8 cellular contexts compared by ENCODE assay signal in genomic region chr11:125886997-125887372, GRCh38. TPM values are rescaled to one million over a fixed set of nuclear protein-coding genes. Genes with fewer than 3 reads are reported as not detected.
DNase-seq lines count a peak whose midpoint lies in the region; ATAC-seq and TF ChIP-seq lines count a peak whose summit lies in the region.

No MANE protein-coding gene starts in this region.

- peak; percentile 31 to 80 for DNase-seq in SW 1271 (lab: John Stamatoyannopoulos, UW)
- no peak for DNase-seq in coronary artery (ENCODE audit: low spot score)
- DNase-seq in lung microvascular endothelial cell (ENCODE audit: low read depth in 2 of 2): peak; percentile 10 to 45
- peak; percentile 74 to 81 for DNase-seq in suprapubic skin (ENCODE audit: low spot score in 2 of 2)
- DNase-seq in amniotic stem cell (lab: John Stamatoyannopoulos, UW): no peak

- TF ChIP-seq POLR2A in GM19193 (IDR thresholded peaks at IDR 0.05; ENCODE audit: extremely low read depth, insufficient read depth, insufficient read length): peak; percentile 22
- TF ChIP-seq POLR2A in suprapubic skin (IDR thresholded peaks at IDR 0.05): no peak

- no peaks in the 10 kb centered on the region for H3K9me3 ChIP-seq in suprapubic skin

- H3K27me3 ChIP-seq in suprapubic skin: no peaks in the 10 kb centered on the region

- TF ChIP-seq EP300 in suprapubic skin (IDR thresholded peaks at IDR 0.05): no peak

- peaks cover 17% of the 10 kb centered on the region for H3K4me1 ChIP-seq in suprapubic skin

- 6% methylated on average over 15 of the region's 24 CpGs for WGBS in suprapubic skin

- H3K4me3 ChIP-seq in coronary artery: peak overlapping the region; percentile 78
- peak overlapping the region; percentile 97 for H3K4me3 ChIP-seq in suprapubic skin

- H3K27ac ChIP-seq in C4-2B (peak overlapping the region; percentile 88), coronary artery (peak overlapping the region; percentile 46 to 90), suprapubic skin (peak overlapping the region; percentile 95)

- ATAC-seq in HG03196 (IDR thresholded peaks at IDR 0.05; ENCODE audit: unreplicated experiment): peak; percentile 31

- TF ChIP-seq CTCF in C4-2B (conservative IDR thresholded peaks at IDR 0.05) (no peak), coronary artery (IDR thresholded peaks at IDR 0.05) (no peak), suprapubic skin (IDR thresholded peaks at IDR 0.05) (no peak)

- peaks cover 2% of the 10 kb centered on the region for H3K36me3 ChIP-seq in suprapubic skin

RNA-seq across cellular contexts. Expression of gene HYLS1, which starts 0.5 kb away (rescaled TPM):
- total RNA-seq in lung microvascular endothelial cell (5.0 and 6.9 TPM in 2 replicates), suprapubic skin (1 to 10 TPM; 2.4 to 3.4 (median 3.1) TPM)

RNA-seq across cellular contexts. Expression of gene PUS3, which starts 16.0 kb away (rescaled TPM):
- total RNA-seq in lung microvascular endothelial cell: 7.2 and 8.3 TPM in 2 replicates
- total RNA-seq in suprapubic skin: 10 to 100 TPM in 2 of 4 donors, 1 to 10 TPM in 2; 6.0 to 14.9 (median 10.6) TPM

RNA-seq across cellular contexts. Expression of gene DDX25, which starts 17.3 kb away (rescaled TPM):
- total RNA-seq in lung microvascular endothelial cell (under 0.01 TPM in 1 of 2 replicates, not detected in the other), suprapubic skin (1 to 10 TPM in 1 of 4 donors, under 1 TPM in 2, not detected in 1; 0.15 to 1.2 (median 0.32) TPM)

RNA-seq across cellular contexts. Expression of gene PATE4, which starts 53.9 kb away (rescaled TPM):
- total RNA-seq in lung microvascular endothelial cell (not detected in 2 replicates), suprapubic skin (not detected)

RNA-seq across cellular contexts. Expression of gene VSIG10L2, which starts 58.9 kb away (rescaled TPM):
- total RNA-seq in lung microvascular endothelial cell: not detected in 2 replicates
- total RNA-seq in suprapubic skin: 10 to 100 TPM in 1 of 4 donors, 1 to 10 TPM in 3; 2.0 to 17.2 (median 6.7) TPM

Comparison
In these comparisons a context has a peak if more than half of its experiments do, and no peak if none do; other contexts are left out.
1. DNase-seq: peak in SW 1271 (2 of 2), lung microvascular endothelial cell (2 of 2) and suprapubic skin (2 of 2); none in coronary artery (single experiment) and amniotic stem cell (single experiment).
2. Peak in every context shown above with its lines, with median percentiles within 50 percentile points of each other: H3K27ac ChIP-seq.